8 cellular contexts compared by ENCODE assay signal in genomic region chr10:3754727-3755439, GRCh38. TPM values are rescaled to one million over a fixed set of nuclear protein-coding genes. Genes with fewer than 3 reads are reported as not detected.
DNase-seq lines count a peak whose midpoint lies in the region; ATAC-seq and TF ChIP-seq lines count a peak whose summit lies in the region.

No MANE protein-coding gene starts in this region.

- H3K4me1 ChIP-seq in CD4-positive, CD25-positive, alpha-beta regulatory T cell (ENCODE audit: control insufficient read depth, insufficient read depth, low read length, poor library complexity, severe bottlenecking) = peaks cover 41% of the 10 kb centered on the region

- H3K27me3 ChIP-seq in CD4-positive, CD25-positive, alpha-beta regulatory T cell (ENCODE audit: control insufficient read depth, insufficient read depth, low read length) = no peaks in the 10 kb centered on the region

- DNase-seq in CD4-positive, CD25-positive, alpha-beta regulatory T cell = peak in 1 of 3 donors; percentile 62
- DNase-seq in LoVo (ENCODE audit: low spot score) = peak; percentile 78
- no peak for DNase-seq in mesothelial cell of epicardium (ENCODE audit: low spot score in 2 of 2, unreplicated experiment in 2 of 2)
- no peak for DNase-seq in NAMALWA (ENCODE audit: low spot score)
- DNase-seq in iPS-NIHi11 (ENCODE audit: low spot score) = no peak

- H3K4me3 Mint-ChIP-seq in CD4-positive, CD25-positive, alpha-beta regulatory T cell = peak overlapping the region in 2 of 4 donors; percentile 38 to 47
- H3K4me3 Mint-ChIP-seq in mesothelial cell of epicardium = peak overlapping the region; percentile 18

- no peaks in the 10 kb centered on the region for H3K9me3 ChIP-seq in CD4-positive, CD25-positive, alpha-beta regulatory T cell (ENCODE audit: control insufficient read depth in 2 of 2, low read length in 2 of 2)

- no peak for TF ChIP-seq CTCF in mesothelial cell of epicardium (IDR thresholded peaks at IDR 0.05; ENCODE audit: unreplicated experiment)

- H3K36me3 Mint-ChIP-seq in CD4-positive, CD25-positive, alpha-beta regulatory T cell = no peaks in the 10 kb centered on the region
- no peaks in the 10 kb centered on the region for H3K36me3 Mint-ChIP-seq in mesothelial cell of epicardium

- H3K36me3 ChIP-seq in CD4-positive, CD25-positive, alpha-beta regulatory T cell (ENCODE audit: control insufficient read depth, insufficient read depth, low read length) = no peaks in the 10 kb centered on the region

- H3K9me3 Mint-ChIP-seq in CD4-positive, CD25-positive, alpha-beta regulatory T cell = peaks cover 0 to 1% (median 0%) of the 10 kb centered on the region in 7 donors
- no peaks in the 10 kb centered on the region for H3K9me3 Mint-ChIP-seq in mesothelial cell of epicardium

- peak overlapping the region; percentile 37 to 93 (median 67) for H3K27ac Mint-ChIP-seq in CD4-positive, CD25-positive, alpha-beta regulatory T cell
- H3K27ac Mint-ChIP-seq in mesothelial cell of epicardium = peak overlapping the region; percentile 85

- H3K4me1 Mint-ChIP-seq in CD4-positive, CD25-positive, alpha-beta regulatory T cell = peaks cover 13 to 47% (median 40%) of the 10 kb centered on the region in 4 donors
- H3K4me1 Mint-ChIP-seq in mesothelial cell of epicardium = peaks cover 40% of the 10 kb centered on the region

- peak; percentile 38 for ATAC-seq in CD4-positive, CD25-positive, alpha-beta regulatory T cell (ENCODE audit: low read depth in 2 of 2)
- ATAC-seq in GM19035 (IDR thresholded peaks at IDR 0.05; ENCODE audit: unreplicated experiment) = no peak
- no peak for ATAC-seq in HG03520 (IDR thresholded peaks at IDR 0.05; ENCODE audit: unreplicated experiment)

- no peak overlapping the region for H3K4me3 ChIP-seq in CD4-positive, CD25-positive, alpha-beta regulatory T cell (ENCODE audit: low read depth, low read length)

- no peak overlapping the region for H3K27ac ChIP-seq in CD4-positive, CD25-positive, alpha-beta regulatory T cell (ENCODE audit: insufficient read depth, low read length, poor library complexity, severe bottlenecking)
- H3K27ac ChIP-seq in cingulate gyrus (ENCODE audit: low read depth, low read length) = peak overlapping the region; percentile 35

- H3K27me3 Mint-ChIP-seq in CD4-positive, CD25-positive, alpha-beta regulatory T cell = no peaks in the 10 kb centered on the region
- no peaks in the 10 kb centered on the region for H3K27me3 Mint-ChIP-seq in mesothelial cell of epicardium (ENCODE audit: low read depth)

RNA-seq across cellular contexts. Expression of gene KLF6, which starts 30.1 kb away (rescaled TPM):
- total RNA-seq in CD4-positive, CD25-positive, alpha-beta regulatory T cell = 1,887 TPM
- polyA plus RNA-seq in CD4-positive, CD25-positive, alpha-beta regulatory T cell = 100 to 1,000 TPM; 630 to 812 (median 656) TPM
- total RNA-seq in mesothelial cell of epicardium = 99.1 to 117 TPM (median 106 TPM) in 3 replicates

Comparison
In these comparisons a context has a peak if more than half of its experiments do, and no peak if none do; other contexts are left out.
1. ATAC-seq: peak in CD4-positive, CD25-positive, alpha-beta regulatory T cell (2 of 2); none in GM19035 (single experiment) and HG03520 (single experiment).
2. RNA of gene KLF6, which starts 30.1 kb away (total RNA-seq): 1,887 TPM in CD4-positive, CD25-positive, alpha-beta regulatory T cell (single experiment); 99.1 to 117 TPM in mesothelial cell of epicardium; every median in the first group is over 10 times any median in the second.